In the genomic region with DNA sequence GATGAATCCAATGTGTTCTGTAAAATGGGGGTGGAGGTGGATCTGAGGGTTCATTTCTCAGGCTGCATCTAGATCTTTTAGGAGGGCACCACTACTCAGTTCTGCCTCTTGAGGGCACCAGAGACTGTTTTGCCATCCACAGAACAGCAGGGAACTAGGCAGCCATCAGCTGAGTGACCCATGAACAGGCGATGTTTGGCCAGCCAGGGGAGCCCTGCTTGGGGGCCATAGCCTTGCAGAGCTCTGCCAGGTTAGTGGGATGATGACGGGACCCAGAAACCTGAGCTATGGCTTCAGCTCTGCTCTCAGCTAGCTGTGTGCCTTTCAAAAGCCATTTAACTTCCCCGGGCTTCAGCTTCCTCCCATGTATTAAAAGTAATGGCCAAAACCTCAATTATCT, we compare ENCODE assay signal across 8 cellular contexts. TPM values are rescaled to one million over a fixed set of nuclear protein-coding genes. Genes with fewer than 3 reads are reported as not detected.
DNase-seq lines count a peak whose midpoint lies in the region; ATAC-seq and TF ChIP-seq lines count a peak whose summit lies in the region.

No MANE protein-coding gene starts in this region.

- no peaks in the 10 kb centered on the region for H3K9me3 Mint-ChIP-seq in stimulated activated effector memory CD8-positive, alpha-beta T cell treated with anti-CD3 and anti-CD28 coated beads, Interleukin-12 subunit alpha, Interleukin-12 subunit beta, amount 100 ng/mL, for 72 hours

- in situ Hi-C loops in G401 (cut with HindIII; ENCODE audit: low sequenced_read_pairs) = no loop called here

- no peaks in the 10 kb centered on the region for H3K4me1 Mint-ChIP-seq in stimulated activated effector memory CD8-positive, alpha-beta T cell treated with anti-CD3 and anti-CD28 coated beads, Interleukin-12 subunit alpha, Interleukin-12 subunit beta, amount 100 ng/mL, for 72 hours

- intact Hi-C loops in colonic mucosa (cut with DNase I) = loop anchor here (2.0 to 5.0 kb wide), 2 partner anchors 221 to 336 kb away; no protein-coding TSS in a partner anchor

- H3K27ac ChIP-seq in colonic mucosa = no peak overlapping the region

- no peak overlapping the region for H3K9ac ChIP-seq in colonic mucosa (ENCODE audit: low read depth in 2 of 2, low read length in 2 of 2)

- no peak overlapping the region for H3K4me3 Mint-ChIP-seq in stimulated activated effector memory CD8-positive, alpha-beta T cell treated with anti-CD3 and anti-CD28 coated beads, Interleukin-12 subunit alpha, Interleukin-12 subunit beta, amount 100 ng/mL, for 72 hours

- no peaks in the 10 kb centered on the region for H3K36me3 Mint-ChIP-seq in stimulated activated effector memory CD8-positive, alpha-beta T cell treated with anti-CD3 and anti-CD28 coated beads, Interleukin-12 subunit alpha, Interleukin-12 subunit beta, amount 100 ng/mL, for 72 hours

- no peaks in the 10 kb centered on the region for H3K9me3 ChIP-seq in colonic mucosa

- DNase-seq in G401 (ENCODE audit: low spot score) = peak; percentile 84
- peak; percentile 48 for DNase-seq in NCI-H2196 treated with DMSO at 0.1 percent for 48 hours (lab: John Stamatoyannopoulos, UW; ENCODE audit: unreplicated experiment)
- DNase-seq in colonic mucosa = peak; percentile 69
- peak; percentile 71 for DNase-seq in left lobe of liver (ENCODE audit: low spot score)
- peak; percentile 14 to 61 for DNase-seq in stimulated activated effector memory CD8-positive, alpha-beta T cell treated with anti-CD3 and anti-CD28 coated beads, Interleukin-12 subunit alpha, Interleukin-12 subunit beta, amount 100 ng/mL, for 72 hours (ENCODE audit: low spot score in 2 of 2)

- H3K27ac Mint-ChIP-seq in stimulated activated effector memory CD8-positive, alpha-beta T cell treated with anti-CD3 and anti-CD28 coated beads, Interleukin-12 subunit alpha, Interleukin-12 subunit beta, amount 100 ng/mL, for 72 hours = no peak overlapping the region

- H3K27me3 ChIP-seq in colonic mucosa = no peaks in the 10 kb centered on the region

- TF ChIP-seq CTCF in WI38 (IDR thresholded peaks at IDR 0.05; ENCODE audit: low read depth, low read length) (peak; percentile 87), colonic mucosa (IDR thresholded peaks at IDR 0.05) (peak; percentile 75)

- H3K4me3 ChIP-seq in WI38 (ENCODE audit: low read depth, low read length) (no peak overlapping the region), colonic mucosa (no peak overlapping the region)

- H3K4me1 ChIP-seq in colonic mucosa = no peaks in the 10 kb centered on the region

- ATAC-seq in HG02759 (IDR thresholded peaks at IDR 0.05; ENCODE audit: unreplicated experiment) (peak; percentile 59), left lobe of liver (peak; percentile 99), GM19467 (IDR thresholded peaks at IDR 0.05; ENCODE audit: unreplicated experiment) (no peak)
- ATAC-seq in stimulated activated effector memory CD8-positive, alpha-beta T cell treated with anti-CD3 and anti-CD28 coated beads, Interleukin-12 subunit alpha, Interleukin-12 subunit beta, amount 100 ng/mL, for 72 hours = peak; percentile 66

- H3K36me3 ChIP-seq in colonic mucosa = no peaks in the 10 kb centered on the region

RNA-seq across cellular contexts. Expression of a gene that starts 13.4 kb away (rescaled TPM):
- 0.06 and 0.20 TPM in 2 replicates for total RNA-seq in G401 (2014; rRNA removed; shearing (Covaris generic))
- total RNA-seq in colonic mucosa = 10 to 100 TPM in 1 of 2 donors, 1 to 10 TPM in 1; 9.0 to 14.4 TPM
- total RNA-seq in left lobe of liver = 17.4 TPM

RNA-seq across cellular contexts. Expression of a gene that starts 32.4 kb away (rescaled TPM):
- 0.31 TPM in 1 of 2 replicates, not detected in the other for total RNA-seq in G401 (2014; rRNA removed; shearing (Covaris generic))
- total RNA-seq in colonic mucosa (1 to 10 TPM in 1 of 2 donors, under 1 TPM in 1; 0.57 to 5.2 TPM), left lobe of liver (0.48 TPM)
